In genomic region chr20:31723282-31724078, GRCh38 we compare ENCODE assay signal across 8 cellular contexts. TPM values are rescaled to one million over a fixed set of nuclear protein-coding genes. Genes with fewer than 3 reads are reported as not detected.
A peak's percentile ranks its signal among the peaks of the same experiment; 100 is the strongest.
DNase-seq lines count a peak whose midpoint lies in the region; ATAC-seq and TF ChIP-seq lines count a peak whose summit lies in the region.

No MANE protein-coding gene starts in this region.

- H3K36me3 ChIP-seq in MG63 (peaks cover 34% of the 10 kb centered on the region), neutrophil (peaks cover 10% of the 10 kb centered on the region)

- H3K27me3 ChIP-seq in MG63: no peaks in the 10 kb centered on the region
- no peaks in the 10 kb centered on the region for H3K27me3 ChIP-seq in foreskin keratinocyte
- no peaks in the 10 kb centered on the region for H3K27me3 ChIP-seq in neutrophil

- H3K4me3 ChIP-seq in MG63 (peak overlapping the region; percentile 97), neutrophil (ENCODE audit: low read depth in 1 of 2, low read length in 1 of 2) (peak overlapping the region; percentile 83 to 100)

- peak; percentile 77 for DNase-seq in GM04503 (ENCODE audit: low read depth)
- peak; percentile 94 for DNase-seq in HCEC 1CT
- peak; percentile 99 for DNase-seq in MG63
- DNase-seq in SHP77 treated with DMSO at 0.1 percent for 48 hours (lab: John Stamatoyannopoulos, UW): peak; percentile 86
- peak; percentile 99 for DNase-seq in activated gamma-delta T cell treated with anti-CD3 and anti-CD28 coated beads, Interleukin-2, amount 50 U/mL, for 16 hours (ENCODE audit: low read depth)
- peak; percentile 90 to 96 for DNase-seq in foreskin keratinocyte
- DNase-seq in substantia nigra (lab: John Stamatoyannopoulos, UW): peak; percentile 88 to 100 (median 98)

- peaks cover 7% of the 10 kb centered on the region for H3K4me1 ChIP-seq in foreskin keratinocyte
- H3K4me1 ChIP-seq in neutrophil (ENCODE audit: control insufficient read depth in 1 of 2, insufficient read depth in 1 of 2, low read depth in 1 of 2, low read length in 1 of 2): peaks cover 72 to 74% of the 10 kb centered on the region in 2 experiments

- H3K27ac ChIP-seq in foreskin keratinocyte: peak overlapping the region; percentile 89
- peak overlapping the region; percentile 96 for H3K27ac ChIP-seq in neutrophil
- H3K27ac ChIP-seq in substantia nigra (ENCODE audit: low read depth, low read length, poor library complexity, severe bottlenecking): peak overlapping the region; percentile 100

- peak; percentile 80 for ATAC-seq in foreskin keratinocyte

- no peaks in the 10 kb centered on the region for H3K9me3 ChIP-seq in MG63
- no peaks in the 10 kb centered on the region for H3K9me3 ChIP-seq in neutrophil

- TF ChIP-seq CTCF in foreskin keratinocyte (conservative IDR thresholded peaks at IDR 0.05) (peak; percentile 99), neutrophil (IDR thresholded peaks at IDR 0.05) (peak; percentile 95)

RNA-seq across cellular contexts. Expression of gene BCL2L1, which starts 0.8 kb away (rescaled TPM):
- total RNA-seq in MG63 (2014; rRNA removed; shearing (Covaris generic); ENCODE audit: low replicate concordance): 63.0 and 64.2 TPM in 2 replicates
- 114 and 136 TPM in 2 replicates for total RNA-seq in foreskin keratinocyte
- 106 and 115 TPM in 2 replicates for polyA plus RNA-seq in foreskin keratinocyte

RNA-seq across cellular contexts. Expression of gene TPX2, which starts 15.6 kb away (rescaled TPM):
- total RNA-seq in MG63 (2014; rRNA removed; shearing (Covaris generic); ENCODE audit: low replicate concordance): 123 and 139 TPM in 2 replicates
- total RNA-seq in foreskin keratinocyte: 106 and 126 TPM in 2 replicates
- polyA plus RNA-seq in foreskin keratinocyte: 47.2 and 65.4 TPM in 2 replicates

Comparison
In these comparisons a context has a peak if more than half of its experiments do, and no peak if none do; other contexts are left out.
1. Peak in every context shown above with its lines: DNase-seq, ATAC-seq, H3K4me3 ChIP-seq and H3K27ac ChIP-seq.